ENCODE assay signal across 16 cellular contexts in genomic region chr22:25154686-25154999, GRCh38. TPM values are rescaled to one million over a fixed set of nuclear protein-coding genes. Genes with fewer than 3 reads are reported as not detected.
DNase-seq lines count a peak whose midpoint lies in the region; ATAC-seq and TF ChIP-seq lines count a peak whose summit lies in the region.
"Had no signal": no experiment of that assay in that cellular context is flagged by ENCODE, and none has a peak within 500 bp of the region (broad histone marks: within the 10 kb centered on the region; RNA-seq: fewer than 3 reads in every experiment).

No MANE protein-coding gene starts in this region.

- H3K36me3 ChIP-seq in cardiac muscle cell (no peaks in the 10 kb centered on the region), psoas muscle (ENCODE audit: insufficient read depth in 1 of 2, low read depth in 1 of 2) (no peaks in the 10 kb centered on the region), upper lobe of right lung (no peaks in the 10 kb centered on the region)

- no peak for DNase-seq in cardiac muscle cell (ENCODE audit: low read depth in 1 of 2, low spot score in 1 of 2)
- no peak for DNase-seq in Right ventricle myocardium inferior (ENCODE audit: missing footprints)
- no peak for DNase-seq in right cardiac atrium
- no peak for DNase-seq in psoas muscle
- DNase-seq in upper lobe of right lung: no peak
- no peak for DNase-seq in nucleus accumbens (lab: John Stamatoyannopoulos, UW)
- no peak for DNase-seq in sciatic nerve (ENCODE audit: low spot score)
- DNase-seq: activated CD4-positive, alpha-beta T cell treated with anti-CD3 and anti-CD28 coated beads, Interleukin-2, amount 10 ng/mL, durations not matched to agents 7 days and 5 days; NCI-H2081 treated with DMSO at 0.1 percent for 48 hours; NCI-H774; nephron progenitor cell; stimulated activated naive CD8-positive, alpha-beta T cell treated with anti-CD3 and anti-CD28 coated beads, Interleukin-15, Interleukin-2, amounts not matched to agents 100 U/mL and 50 U/mL, for 24 hours; T1000 had no signal

- no peaks in the 10 kb centered on the region for H3K27me3 ChIP-seq in cardiac muscle cell
- no peaks in the 10 kb centered on the region for H3K27me3 ChIP-seq in right cardiac atrium (ENCODE audit: control insufficient read depth, insufficient read depth)
- no peaks in the 10 kb centered on the region for H3K27me3 ChIP-seq in psoas muscle (ENCODE audit: insufficient read depth in 3 of 3, low read length in 2 of 3)
- no peaks in the 10 kb centered on the region for H3K27me3 ChIP-seq in upper lobe of right lung

- intact Hi-C loops in Right ventricle myocardium inferior (cut with DNase I) (no loop called here), right cardiac atrium (cut with DNase I) (no loop called here), psoas muscle (cut with DNase I) (no loop called here), upper lobe of right lung (cut with DNase I) (no loop called here), sciatic nerve (cut with DNase I) (no loop called here)

- TF ChIP-seq CTCF in cardiac muscle cell (IDR thresholded peaks at IDR 0.05; ENCODE audit: low read depth, low read length) (no peak), psoas muscle (IDR thresholded peaks at IDR 0.05) (no peak), upper lobe of right lung (IDR thresholded peaks at IDR 0.05) (no peak)

- no peak overlapping the region for H3K4me3 ChIP-seq in cardiac muscle cell
- no peak overlapping the region for H3K4me3 ChIP-seq in right cardiac atrium (ENCODE audit: low read length)
- no peak overlapping the region for H3K4me3 ChIP-seq in psoas muscle
- no peak overlapping the region for H3K4me3 ChIP-seq in upper lobe of right lung

- peak overlapping the region; percentile 71 for H3K27ac ChIP-seq in cardiac muscle cell
- H3K27ac ChIP-seq in right cardiac atrium (ENCODE audit: low read length): peak overlapping the region; percentile 89
- peak overlapping the region; percentile 80 for H3K27ac ChIP-seq in psoas muscle
- peak overlapping the region; percentile 52 for H3K27ac ChIP-seq in upper lobe of right lung

- H3K9me3 ChIP-seq in cardiac muscle cell (ENCODE audit: low read depth) (no peaks in the 10 kb centered on the region), right cardiac atrium (ENCODE audit: control insufficient read depth, low read length) (no peaks in the 10 kb centered on the region), psoas muscle (no peaks in the 10 kb centered on the region), upper lobe of right lung (no peaks in the 10 kb centered on the region)

- ATAC-seq in Right ventricle myocardium inferior: no peak
- no peak for ATAC-seq in right cardiac atrium
- ATAC-seq in psoas muscle: no peak
- ATAC-seq in upper lobe of right lung: no peak
- no peak for ATAC-seq in sciatic nerve
- no peak for ATAC-seq in HG02970 (IDR thresholded peaks at IDR 0.05; ENCODE audit: low FRiP score, unreplicated experiment)
- ATAC-seq: stimulated activated naive CD8-positive, alpha-beta T cell treated with anti-CD3 and anti-CD28 coated beads, Interleukin-15, Interleukin-2, amounts not matched to agents 100 U/mL and 50 U/mL, for 24 hours had no signal

- H3K4me1 ChIP-seq in cardiac muscle cell (ENCODE audit: low read depth) (peaks cover 10% of the 10 kb centered on the region), right cardiac atrium (ENCODE audit: control insufficient read depth, insufficient read depth, low read length) (peaks cover 8% of the 10 kb centered on the region), psoas muscle (peaks cover 48% of the 10 kb centered on the region), upper lobe of right lung (peaks cover 19% of the 10 kb centered on the region)

- WGBS in right cardiac atrium: 50% methylated on average over 2 of the region's 2 CpGs
- 39 to 60% (median 44%) methylated on average over 2 of the region's 2 CpGs for WGBS in psoas muscle, 3 donors

RNA-seq across cellular contexts. Expression of gene CRYBB3, which starts 45.0 kb away (rescaled TPM):
- not detected in 2 replicates for total RNA-seq in cardiac muscle cell
- polyA plus RNA-seq in cardiac muscle cell: 0.21 and 0.55 TPM in 2 replicates
- not detected for total RNA-seq in Right ventricle myocardium inferior
- total RNA-seq in right cardiac atrium: not detected
- polyA plus RNA-seq in right cardiac atrium: 0.11 TPM
- total RNA-seq in psoas muscle: under 1 TPM in 2 of 4 donors, not detected in 2; 0.38 to 0.68 TPM
- polyA plus RNA-seq in psoas muscle: under 1 TPM in 2 of 3 donors, not detected in 1; 0.07 to 0.22 TPM
- 0.72 TPM for total RNA-seq in upper lobe of right lung
- total RNA-seq in sciatic nerve: not detected
- total RNA-seq: A172, Daoy had no signal
